Comparison of ENCODE assay signal across 25 cellular contexts in the genomic region with DNA sequence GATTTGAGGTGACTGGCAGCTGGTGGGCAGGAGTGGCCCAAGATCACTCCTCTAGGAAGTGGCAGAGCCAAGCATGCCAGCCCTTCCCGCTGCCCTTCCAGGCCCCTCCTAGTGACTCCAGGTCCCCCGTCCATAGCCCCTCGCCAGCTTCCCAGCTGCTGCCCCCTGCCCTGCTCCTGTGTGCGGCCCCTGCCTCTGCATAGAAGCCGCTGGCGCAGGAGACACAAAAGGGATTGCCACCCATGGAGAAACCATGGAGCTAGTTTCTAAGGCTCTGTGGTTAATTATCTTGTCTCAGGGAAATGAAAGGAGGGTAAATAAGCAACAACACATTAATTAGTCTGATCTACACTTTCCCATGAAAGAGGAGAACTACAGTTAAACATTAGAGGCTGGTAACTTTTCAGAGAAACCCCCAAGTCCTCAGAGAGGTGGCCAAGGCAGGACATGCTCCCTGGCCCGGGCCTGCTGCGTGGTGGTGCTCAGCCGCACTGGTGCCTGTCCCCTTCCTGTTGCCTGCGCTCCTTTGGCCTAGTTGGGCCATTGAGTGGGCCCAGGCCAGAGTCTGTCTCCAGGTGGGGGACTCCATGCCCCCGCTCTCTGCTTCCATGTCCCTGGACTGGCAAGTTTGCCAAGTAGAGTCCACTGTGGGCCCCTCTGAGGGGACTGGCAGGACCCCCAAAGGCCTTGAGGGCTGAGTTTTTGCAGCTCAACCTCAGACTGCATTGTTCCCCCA.
"Had no signal": no experiment of that assay in that cellular context is flagged by ENCODE, and none has a peak within 500 bp of the region (broad histone marks: within the 10 kb centered on the region; RNA-seq: fewer than 3 reads in every experiment).

No MANE protein-coding gene starts in this region.

- H3K36me3 ChIP-seq: adrenal gland, cardiac muscle cell, gastroesophageal sphincter, thyroid gland, upper lobe of left lung, vagina had no signal

- H3K27ac ChIP-seq: cardiac muscle cell, gastroesophageal sphincter, stomach, thyroid gland, upper lobe of left lung, vagina had no signal

- H3K4me3 ChIP-seq: adrenal gland, cardiac muscle cell, gastroesophageal sphincter, stomach, thyroid gland, upper lobe of left lung, vagina had no signal

- H3K4me1 ChIP-seq: adrenal gland, gastroesophageal sphincter, vagina had no signal

- H3K9me3 ChIP-seq: adrenal gland, gastroesophageal sphincter, stomach, thyroid gland, upper lobe of left lung, vagina had no signal

- DNase-seq: activated CD4-positive, alpha-beta T cell treated with anti-CD3 and anti-CD28 coated beads for 4 hours; activated CD4-positive, alpha-beta T cell treated with anti-CD3 and anti-CD28 coated beads, Interleukin-2, amount 50 U/mL, for 4 hours; activated naive CD4-positive, alpha-beta T cell; activated T-cell treated with anti-CD3 and anti-CD28 coated beads for 4 hours; activated T-cell treated with anti-CD3 and anti-CD28 coated beads, Interleukin-2, amount 50 U/mL, for 72 hours; adrenal gland; cerebellar nuclear complex; cortex of kidney; effector memory CD8-positive, alpha-beta T cell; head of caudate nucleus; hippocampal formation; left colon; midbrain; occipital lobe; stimulated activated CD4-positive, alpha-beta T cell treated with anti-CD3 and anti-CD28 coated beads, Interleukin-15, amount 100 ng/mL, for 24 hours; stimulated activated CD4-positive, alpha-beta T cell treated with anti-CD3 and anti-CD28 coated beads, Interleukin-2, amount 100 ng/mL, for 24 hours; stimulated activated naive B cell treated with anti-CD40 and anti-IgM and Interleukin-4, amounts not matched to agents 10 μg/mL and 1 μg/mL and 100 μg/mL, for 72 hours; stomach; thyroid gland had no signal

- FAIRE-seq: endothelial cell of umbilical vein, keratinocyte had no signal

- H3K27me3 ChIP-seq: adrenal gland, cardiac muscle cell, gastroesophageal sphincter, stomach, thyroid gland, upper lobe of left lung, vagina had no signal
